Comparison of ENCODE assay signal across 8 cellular contexts in genomic region chr11:126282742-126283591, GRCh38. TPM values are rescaled to one million over a fixed set of nuclear protein-coding genes. Genes with fewer than 3 reads are reported as not detected.
DNase-seq lines count a peak whose midpoint lies in the region; ATAC-seq and TF ChIP-seq lines count a peak whose summit lies in the region.

TSS of gene TIRAP (plus strand) at chr11:126283093. CDS start at chr11:126290895, 7,802 bp downstream.

- H3K4me3 Mint-ChIP-seq in activated CD8-positive, alpha-beta T cell treated with anti-CD3 and anti-CD28 coated beads for 36 hours = peak within 1 kb of the TSS; percentile 99

- H3K9me3 ChIP-seq in ectodermal cell (ENCODE audit: control insufficient read depth, low read length) = no peaks in the 10 kb centered on the region

- CTCF ChIA-PET in AG04449 (lab: Yijun Ruan, JAX) = interaction anchor here (0.6 to 0.9 kb wide), 4 partner anchors 10 to 646 kb away, joined by 3 read pairs; partner anchors contain the start of gene FOXRED1
- CTCF ChIA-PET in activated CD8-positive, alpha-beta T cell treated with anti-CD3 and anti-CD28 coated beads for 36 hours (lab: Charles Lee) = interaction anchor here (1.0 kb wide), 1 partner anchor 16 kb away, joined by 3 read pairs; no protein-coding TSS in a partner anchor

- TF ChIP-seq POLR2A in lower leg skin (IDR thresholded peaks at IDR 0.05) = no peak

- H3K27me3 Mint-ChIP-seq in activated CD8-positive, alpha-beta T cell treated with anti-CD3 and anti-CD28 coated beads for 36 hours = no peaks in the 10 kb centered on the region

- POLR2A ChIA-PET in AG04449 (lab: Yijun Ruan, JAX) = no interaction called here
- POLR2A ChIA-PET in activated CD8-positive, alpha-beta T cell treated with anti-CD3 and anti-CD28 coated beads for 36 hours (lab: Charles Lee) = interaction anchor here (0.6 to 3.2 kb wide), 12 partner anchors 11 to 52 kb away, joined by 3 to 25 read pairs (median 3); partner anchors contain the start of genes FOXRED1 and SRPRA

- H3K36me3 ChIP-seq in ectodermal cell (ENCODE audit: control insufficient read depth, insufficient read depth, low read length) = no peaks in the 10 kb centered on the region

- H3K4me3 ChIP-seq in AG04449 (ENCODE audit: low read depth, low read length) (peak within 1 kb of the TSS; percentile 69), ectodermal cell (ENCODE audit: insufficient read depth, low read depth, low read length) (peak within 1 kb of the TSS; percentile 65), lower leg skin (ENCODE audit: low read depth, poor library complexity, severe bottlenecking) (peak within 1 kb of the TSS; percentile 73)

- H3K4me1 Mint-ChIP-seq in activated CD8-positive, alpha-beta T cell treated with anti-CD3 and anti-CD28 coated beads for 36 hours (ENCODE audit: low read depth) = peaks cover 46% of the 10 kb centered on the region

- peaks cover 6% of the 10 kb centered on the region for H3K36me3 Mint-ChIP-seq in activated CD8-positive, alpha-beta T cell treated with anti-CD3 and anti-CD28 coated beads for 36 hours (ENCODE audit: low read depth)

- DNase-seq in AG04449 (ENCODE audit: low read depth, low spot score) (no peak), NCI-H748 (lab: John Stamatoyannopoulos, UW; ENCODE audit: unreplicated experiment) (peak; percentile 69), lower leg skin (ENCODE audit: low spot score in 2 of 2) (peak; percentile 34 to 91)
- DNase-seq in activated CD8-positive, alpha-beta T cell treated with anti-CD3 and anti-CD28 coated beads for 36 hours = peak; percentile 73
- DNase-seq in stimulated activated CD4-positive, alpha-beta T cell treated with anti-CD3 and anti-CD28 coated beads, TNF-alpha, amount 100 ng/mL, for 4 hours (ENCODE audit: low read depth in 3 of 3) = peak in 2 of 3 experiments; percentile 16 to 47

- TF ChIP-seq CTCF in AG04449 (IDR thresholded peaks at IDR 0.05; ENCODE audit: insufficient read depth, low read length, missing control alignments) = no peak
- no peak for TF ChIP-seq CTCF in activated CD8-positive, alpha-beta T cell treated with anti-CD3 and anti-CD28 coated beads for 36 hours (IDR thresholded peaks at IDR 0.05)
- no peak for TF ChIP-seq CTCF in lower leg skin (IDR thresholded peaks at IDR 0.05)

- peaks cover 10% of the 10 kb centered on the region for H3K27me3 ChIP-seq in ectodermal cell (ENCODE audit: control insufficient read depth, insufficient read depth, low read length, poor library complexity, severe bottlenecking)

- intact Hi-C loops in activated CD8-positive, alpha-beta T cell treated with anti-CD3 and anti-CD28 coated beads for 36 hours (cut with micrococcal nuclease) = no loop called here
- intact Hi-C loops in lower leg skin (cut with DNase I; ENCODE audit: low total_unique reads) = no loop called here

- peak; percentile 46 for ATAC-seq in GM18873 (IDR thresholded peaks at IDR 0.05; ENCODE audit: low FRiP score, unreplicated experiment)
- ATAC-seq in HG03103 (IDR thresholded peaks at IDR 0.05; ENCODE audit: low read depth, unreplicated experiment) = peak; percentile 54
- ATAC-seq in activated CD8-positive, alpha-beta T cell treated with anti-CD3 and anti-CD28 coated beads for 36 hours = peak; percentile 63

- no peaks in the 10 kb centered on the region for H3K4me1 ChIP-seq in ectodermal cell (ENCODE audit: control insufficient read depth, insufficient read depth, low read length)

- WGBS in ectodermal cell, 2 experiments = 1% methylated on average over 81 to 82 of the region's 82 CpGs
- WGBS in lower leg skin, 2 donors = 1% methylated on average over 32 to 42 of the region's 82 CpGs

- H3K27ac ChIP-seq in ectodermal cell (ENCODE audit: insufficient read depth, low read depth, low read length, poor library complexity, severe bottlenecking) = peak within 1 kb of the TSS; percentile 16

- peak within 1 kb of the TSS; percentile 91 for H3K27ac Mint-ChIP-seq in activated CD8-positive, alpha-beta T cell treated with anti-CD3 and anti-CD28 coated beads for 36 hours

- H3K9me3 Mint-ChIP-seq in activated CD8-positive, alpha-beta T cell treated with anti-CD3 and anti-CD28 coated beads for 36 hours = no peaks in the 10 kb centered on the region

RNA-seq across cellular contexts. Expression of gene TIRAP, which starts in this region (rescaled TPM):
- 1 to 10 TPM; 4.6 to 4.9 TPM for total RNA-seq in activated CD8-positive, alpha-beta T cell treated with anti-CD3 and anti-CD28 coated beads for 36 hours
- 6.0 TPM for polyA plus RNA-seq in ectodermal cell (2013, experiment 1 of 4)
- polyA plus RNA-seq in ectodermal cell (2013, experiment 2 of 4) = 8.0 TPM
- 5.3 TPM for polyA plus RNA-seq in ectodermal cell (2013, experiment 3 of 4)
- polyA plus RNA-seq in ectodermal cell (2013, experiment 4 of 4) = 4.6 TPM
- total RNA-seq in lower leg skin = 10 to 100 TPM; 13.2 to 16.8 (median 15.3) TPM
